In genomic region chr5:52893105-52893504, GRCh38 we compare ENCODE assay signal across 14 cellular contexts.
A peak's percentile ranks its signal among the peaks of the same experiment; 100 is the strongest.
DNase-seq lines count a peak whose midpoint lies in the region; TF ChIP-seq lines count a peak whose summit lies in the region.
"Had no signal": no experiment of that assay in that cellular context is flagged by ENCODE, and none has a peak within 500 bp of the region (broad histone marks: within the 10 kb centered on the region; RNA-seq: fewer than 3 reads in every experiment).

No MANE protein-coding gene starts in this region.

- CTCF ChIA-PET in GM10248 (lab: Yijun Ruan, JAX) = no interaction called here

- no peak overlapping the region for H3K4me3 ChIP-seq in foreskin fibroblast (ENCODE audit: low read depth in 1 of 2, low read length in 2 of 2)
- H3K4me3 ChIP-seq: GM12878 had no signal

- TF ChIP-seq CTCF in foreskin fibroblast (IDR thresholded peaks at IDR 0.05; ENCODE audit: low read depth, low read length) (no peak), GM10248 (IDR thresholded peaks at IDR 0.05; ENCODE audit: control extremely low read depth, extremely low read depth, low read depth, missing control alignments) (no peak)

- POLR2A ChIA-PET in GM10248 (lab: Yijun Ruan, JAX) = no interaction called here

- peak; percentile 44 for DNase-seq in AG20443 (ENCODE audit: low spot score)
- DNase-seq in amniotic epithelial cell (ENCODE audit: low read depth) = peak; percentile 78
- DNase-seq in foreskin fibroblast = peak; percentile 40 to 79
- peak; percentile 53 for DNase-seq in pulmonary artery endothelial cell (ENCODE audit: low read depth, low spot score)
- DNase-seq in epidermal melanocyte (ENCODE audit: insufficient read length, low spot score) = no peak
- no peak for DNase-seq in RPMI8226
- DNase-seq in GM10248 (ENCODE audit: extremely low spot score) = no peak
- DNase-seq in 8988T = no peak
- DNase-seq: activated effector memory CD4-positive, alpha-beta T cell treated with anti-CD3 and anti-CD28 coated beads, Interleukin-2, amount 50 U/mL, for 16 hours; CD4-positive, alpha-beta T cell; NCI-H2171 treated with DMSO at 0.1 percent for 48 hours; SHP77; stimulated activated CD4-positive, alpha-beta T cell treated with anti-CD3 and anti-CD28 coated beads, Interleukin-12 subunit alpha, Interleukin-12 subunit beta, amount 100 ng/mL, for 4 hours had no signal

Comparison
In these comparisons a context has a peak if more than half of its experiments do, and no peak if none do; other contexts are left out.
1. DNase-seq: peak in AG20443 (single experiment), amniotic epithelial cell (single experiment), foreskin fibroblast (2 of 2) and pulmonary artery endothelial cell (single experiment); none in epidermal melanocyte (single experiment), RPMI8226 (single experiment), GM10248 (single experiment) and 8988T (single experiment).